In genomic region chr7:151408498-151408838, GRCh38 we compare ENCODE assay signal across 1 cellular context.
TF ChIP-seq lines count a peak whose summit lies in the region.

No MANE protein-coding gene starts in this region.

TF ChIP-seq in K562, 482 proteins besides CTCF, POLR2A, EP300 and RAD21:
- no peak for TF ChIP-seq RB1 (IDR thresholded peaks at IDR 0.05; ENCODE audit: low read depth)
- no peak for TF ChIP-seq YY1 (IDR thresholded peaks at IDR 0.05; ENCODE audit: borderline replicate concordance in 1 of 3, control insufficient read depth in 1 of 3, extremely low read depth in 1 of 3, insufficient read depth in 3 of 3, insufficient read length in 1 of 3, insufficient replicate concordance in 2 of 3, low read depth in 1 of 3, low read length in 2 of 3)
- no peak for TF ChIP-seq ATF1 (CRISPR knock-in tag; IDR thresholded peaks at IDR 0.05)
- TF ChIP-seq ATF1 (tag; IDR thresholded peaks at IDR 0.05) = no peak
- no peak for TF ChIP-seq MXD1 (CRISPR knock-in tag; IDR thresholded peaks at IDR 0.05; ENCODE audit: borderline replicate concordance, poor library complexity, severe bottlenecking)
- TF ChIP-seq ZNF395 (CRISPR knock-in tag; IDR thresholded peaks at IDR 0.05) = no peak
- TF ChIP-seq KLF1 (tag; IDR thresholded peaks at IDR 0.05) = no peak
- no peak for TF ChIP-seq ARNT (IDR thresholded peaks at IDR 0.05)
- TF ChIP-seq FIP1L1 (IDR thresholded peaks at IDR 0.05; ENCODE audit: low read depth, low read length, poor library complexity, severe bottlenecking) = no peak
- TF ChIP-seq MEIS2 (IDR thresholded peaks at IDR 0.05; ENCODE audit: partially characterized antibody) = no peak
- no peak for TF ChIP-seq CHD7 (IDR thresholded peaks at IDR 0.05; ENCODE audit: low read depth, low read length)
- no peak for TF ChIP-seq ZBTB1 (CRISPR knock-in tag; IDR thresholded peaks at IDR 0.05; ENCODE audit: borderline replicate concordance, low read depth)
- no peak for TF ChIP-seq MYC (IDR thresholded peaks at IDR 0.05; ENCODE audit: low read depth, low read length)
- TF ChIP-seq MYC (CRISPR knock-in tag; IDR thresholded peaks at IDR 0.05; ENCODE audit: borderline replicate concordance, low read depth) = no peak
- TF ChIP-seq NCOA2 (IDR thresholded peaks at IDR 0.05; ENCODE audit: partially characterized antibody in 2 of 2) = no peak
- TF ChIP-seq CHAMP1 (IDR thresholded peaks at IDR 0.05) = no peak
- no peak for TF ChIP-seq JUNB (CRISPR knock-in tag; conservative IDR thresholded peaks at IDR 0.05)
- no peak for TF ChIP-seq ZNF280B (CRISPR knock-in tag; IDR thresholded peaks at IDR 0.05)
- no peak for TF ChIP-seq ZNF311 (CRISPR knock-in tag; IDR thresholded peaks at IDR 0.05)
- TF ChIP-seq ZNF780A (CRISPR knock-in tag; IDR thresholded peaks at IDR 0.05) = no peak
- no peak for TF ChIP-seq SUPT5H (IDR thresholded peaks at IDR 0.05)
- TF ChIP-seq ZNF518B (CRISPR knock-in tag; IDR thresholded peaks at IDR 0.05) = no peak
